9 cellular contexts compared by ENCODE assay signal in genomic region chr7:10412426-10413019, GRCh38.
DNase-seq lines count a peak whose midpoint lies in the region; ATAC-seq, FAIRE-seq and TF ChIP-seq lines count a peak whose summit lies in the region.
"Had no signal": no experiment of that assay in that cellular context is flagged by ENCODE, and none has a peak within 500 bp of the region (broad histone marks: within the 10 kb centered on the region; RNA-seq: fewer than 3 reads in every experiment).

No MANE protein-coding gene starts in this region.

- H3K27ac ChIP-seq in hepatocyte (no peak overlapping the region), tibial nerve (no peak overlapping the region)

- no peaks in the 10 kb centered on the region for H3K9me3 Mint-ChIP-seq in activated B cell treated with CpG ODN at 0.5 μM for 24 hours

- intact Hi-C loops in activated B cell treated with CpG ODN at 0.5 μM for 24 hours (cut with micrococcal nuclease): loop anchor here (2.0 to 5.0 kb wide), 2 partner anchors 476 to 800 kb away; no protein-coding TSS in a partner anchor

- no peak for TF ChIP-seq EP300 in tibial nerve (IDR thresholded peaks at IDR 0.05)

- 12% methylated on average over 3 of the region's 3 CpGs for WGBS in hepatocyte (ENCODE audit: low lambda C conversion rate, missing lambda C conversion rate)
- WGBS in tibial nerve, 2 donors: 3% methylated on average over 3 of the region's 3 CpGs

- FAIRE-seq in GM12892 (lab: Jason Lieb, UNC): peak; percentile 76

- no peaks in the 10 kb centered on the region for H3K36me3 Mint-ChIP-seq in activated B cell treated with CpG ODN at 0.5 μM for 24 hours (ENCODE audit: low read depth)

- H3K4me1 ChIP-seq in hepatocyte (ENCODE audit: insufficient read depth): peaks cover 5% of the 10 kb centered on the region
- no peaks in the 10 kb centered on the region for H3K4me1 ChIP-seq in tibial nerve

- no peaks in the 10 kb centered on the region for H3K27me3 Mint-ChIP-seq in activated B cell treated with CpG ODN at 0.5 μM for 24 hours

- POLR2A ChIA-PET in activated B cell treated with CpG ODN at 0.5 μM for 24 hours (lab: Charles Lee): no interaction called here

- H3K27me3 ChIP-seq in hepatocyte (no peaks in the 10 kb centered on the region), tibial nerve (no peaks in the 10 kb centered on the region)

- CTCF ChIA-PET in activated B cell treated with CpG ODN at 0.5 μM for 24 hours (lab: Charles Lee): interaction anchor here (1.0 to 1.1 kb wide), 2 partner anchors 9 to 477 kb away, joined by 3 read pairs; no protein-coding TSS in a partner anchor

- no peak overlapping the region for H3K4me3 Mint-ChIP-seq in activated B cell treated with CpG ODN at 0.5 μM for 24 hours

- H3K36me3 ChIP-seq in hepatocyte (replicated peaks; ENCODE audit: insufficient read depth, low read depth) (no peaks in the 10 kb centered on the region), tibial nerve (no peaks in the 10 kb centered on the region)

- peak; percentile 73 for DNase-seq in Ammon's horn (ENCODE audit: low spot score)
- DNase-seq in GM12892 (ENCODE audit: insufficient read length): no peak
- peak; percentile 32 for DNase-seq in NCI-H146 (lab: John Stamatoyannopoulos, UW)
- no peak for DNase-seq in activated B cell treated with CpG ODN at 0.5 μM for 24 hours
- peak; percentile 71 for DNase-seq in hepatocyte (ENCODE audit: low spot score)
- peak in 1 of 2 donors; percentile 42 for DNase-seq in tibial nerve (ENCODE audit: low spot score in 2 of 2)
- no peak for DNase-seq in stimulated activated CD8-positive, alpha-beta memory T cell treated with anti-CD3 and anti-CD28 coated beads, Interleukin-4, amount 100 ng/mL, for 48 hours

- H4K20me1 ChIP-seq in hepatocyte (ENCODE audit: insufficient read depth, poor library complexity, severe bottlenecking): no peaks in the 10 kb centered on the region

- ATAC-seq in HG02870 (IDR thresholded peaks at IDR 0.05; ENCODE audit: unreplicated experiment): peak; percentile 90
- ATAC-seq in activated B cell treated with CpG ODN at 0.5 μM for 24 hours (ENCODE audit: low read depth): no peak
- ATAC-seq: mucosa of descending colon had no signal

- no peak overlapping the region for H3K4me2 ChIP-seq in hepatocyte

- peak; percentile 16 for TF ChIP-seq CTCF in activated B cell treated with CpG ODN at 0.5 μM for 24 hours (IDR thresholded peaks at IDR 0.05)
- TF ChIP-seq CTCF in hepatocyte (IDR thresholded peaks at IDR 0.05; ENCODE audit: poor library complexity): peak; percentile 87
- TF ChIP-seq CTCF in tibial nerve (IDR thresholded peaks at IDR 0.05): peak in 4 of 5 experiments; percentile 32 to 62 (median 44)

- no peak overlapping the region for H3K27ac Mint-ChIP-seq in activated B cell treated with CpG ODN at 0.5 μM for 24 hours

- no peaks in the 10 kb centered on the region for H3K79me2 ChIP-seq in hepatocyte

- H3K4me1 Mint-ChIP-seq in activated B cell treated with CpG ODN at 0.5 μM for 24 hours: no peaks in the 10 kb centered on the region

- TF ChIP-seq POLR2A in GM12892 (IDR thresholded peaks at IDR 0.05; ENCODE audit: low read depth, low read length) (no peak), tibial nerve (IDR thresholded peaks at IDR 0.05) (no peak)

- no peak overlapping the region for H2AFZ ChIP-seq in hepatocyte

- H3K4me3 ChIP-seq in hepatocyte: no peak overlapping the region
- no peak overlapping the region for H3K4me3 ChIP-seq in tibial nerve
- H3K4me3 ChIP-seq: mucosa of descending colon had no signal

- H3K9me2 ChIP-seq in hepatocyte (replicated peaks; ENCODE audit: insufficient read depth): no peaks in the 10 kb centered on the region

- H3K9me3 ChIP-seq in hepatocyte (ENCODE audit: low read depth) (no peaks in the 10 kb centered on the region), tibial nerve (no peaks in the 10 kb centered on the region)
- H3K9me3 ChIP-seq: mucosa of descending colon had no signal

Comparison
In these comparisons a context has a peak if more than half of its experiments do, and no peak if none do; other contexts are left out.
1. DNase-seq: peak in Ammon's horn (single experiment), NCI-H146 (single experiment) and hepatocyte (single experiment); none in GM12892 (single experiment), activated B cell treated with CpG ODN at 0.5 μM for 24 hours (single experiment) and stimulated activated CD8-positive, alpha-beta memory T cell treated with anti-CD3 and anti-CD28 coated beads, Interleukin-4, amount 100 ng/mL, for 48 hours (single experiment).
2. CTCF ChIP-seq: peak in every context shown above with its lines; median percentile 87 in hepatocyte; 44 in tibial nerve; 16 in activated B cell treated with CpG ODN at 0.5 μM for 24 hours.